In the genomic region with DNA sequence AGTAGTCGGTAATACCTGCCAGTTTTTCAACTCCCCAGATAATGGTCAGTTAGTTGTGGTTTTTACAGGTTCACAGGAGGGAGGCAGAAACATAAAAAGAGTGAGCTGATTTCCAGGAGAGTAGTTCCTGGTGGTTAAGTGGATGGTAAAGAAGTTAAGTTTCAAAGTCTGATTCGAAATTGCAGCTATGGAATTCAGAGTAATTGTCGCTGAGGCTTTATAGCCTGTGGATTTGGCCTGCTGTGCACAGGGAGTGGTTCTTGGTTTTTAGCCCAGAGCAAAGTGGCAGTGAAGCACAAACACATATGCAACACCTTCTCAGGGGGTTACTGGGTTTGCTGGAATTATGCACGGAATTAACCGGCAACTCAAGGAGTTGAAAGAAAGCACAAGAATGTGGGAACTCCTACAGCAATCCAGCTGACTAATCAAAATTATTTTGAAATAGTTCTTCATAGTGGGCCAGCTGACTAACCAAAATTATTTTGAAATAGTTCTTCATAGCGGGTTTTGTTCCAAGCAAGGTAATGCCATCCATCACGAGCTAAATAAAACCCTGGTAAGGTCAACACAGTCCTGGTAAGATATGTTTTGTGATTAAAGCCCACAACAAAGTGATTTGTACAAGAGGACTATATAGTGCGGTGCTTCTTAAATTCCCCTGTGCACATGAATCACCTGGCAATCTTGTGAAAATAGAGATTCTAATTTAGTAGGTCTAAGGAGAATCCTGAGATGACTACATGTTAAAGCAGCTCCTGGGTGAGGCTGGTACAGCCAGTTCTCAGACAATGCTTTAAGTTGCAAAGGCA, we compare ENCODE assay signal across 12 cellular contexts.
A peak's percentile ranks its signal among the peaks of the same experiment; 100 is the strongest.
DNase-seq lines count a peak whose midpoint lies in the region; ATAC-seq and TF ChIP-seq lines count a peak whose summit lies in the region.
"Had no signal": no experiment of that assay in that cellular context is flagged by ENCODE, and none has a peak within 500 bp of the region (broad histone marks: within the 10 kb centered on the region; RNA-seq: fewer than 3 reads in every experiment).

No MANE protein-coding gene starts in this region.

- H3K9ac ChIP-seq in adipocyte (ENCODE audit: low read length), result peak overlapping the region; percentile 65

- H3K4me2 ChIP-seq in GM23338, result no peak overlapping the region
- no peak overlapping the region for H3K4me2 ChIP-seq in OCI-LY7 (ENCODE audit: low read length)

- H4K20me1 ChIP-seq in GM23338 (replicated peaks; ENCODE audit: insufficient read depth), result no peaks in the 10 kb centered on the region
- H4K20me1 ChIP-seq in OCI-LY7 (ENCODE audit: insufficient read depth, low read length), result no peaks in the 10 kb centered on the region

- H3K4me1 ChIP-seq in GM23338 (ENCODE audit: insufficient read depth), result no peaks in the 10 kb centered on the region
- peaks cover 16% of the 10 kb centered on the region for H3K4me1 ChIP-seq in adipocyte (ENCODE audit: control insufficient read depth, insufficient read depth, low read length)
- H3K4me1 ChIP-seq in left ventricle myocardium inferior, result peaks cover 10% of the 10 kb centered on the region
- no peaks in the 10 kb centered on the region for H3K4me1 ChIP-seq in OCI-LY7 (ENCODE audit: insufficient read depth, low read length, poor library complexity, severe bottlenecking)

- peak; percentile 84 for ATAC-seq in GM23338
- ATAC-seq in sciatic nerve, result peak; percentile 71
- ATAC-seq in activated CD4-positive, alpha-beta T cell treated with anti-CD3 and anti-CD28 coated beads for 36 hours, result no peak
- ATAC-seq in GM21447 (IDR thresholded peaks at IDR 0.05; ENCODE audit: unreplicated experiment), result no peak
- ATAC-seq: activated CD8-positive, alpha-beta T cell treated with anti-CD3 and anti-CD28 coated beads, Interleukin-2, amount 10 ng/mL, durations not matched to agents 7 days and 5 days had no signal

- no peaks in the 10 kb centered on the region for H3K9me3 ChIP-seq in adipocyte (ENCODE audit: control insufficient read depth, low read length)
- H3K9me3 ChIP-seq in left ventricle myocardium inferior (replicated peaks), result no peaks in the 10 kb centered on the region
- no peaks in the 10 kb centered on the region for H3K9me3 ChIP-seq in OCI-LY7 (ENCODE audit: low read length)

- no peak overlapping the region for H3K27ac Mint-ChIP-seq in GM23338
- H3K27ac Mint-ChIP-seq in activated CD4-positive, alpha-beta T cell treated with anti-CD3 and anti-CD28 coated beads for 36 hours, result no peak overlapping the region
- H3K27ac Mint-ChIP-seq: activated CD8-positive, alpha-beta T cell treated with anti-CD3 and anti-CD28 coated beads, Interleukin-2, amount 10 ng/mL, durations not matched to agents 7 days and 5 days had no signal

- peaks cover 2% of the 10 kb centered on the region for H3K27me3 Mint-ChIP-seq in GM23338 (ENCODE audit: insufficient read depth, low read depth, poor library complexity)
- peaks cover 15% of the 10 kb centered on the region for H3K27me3 Mint-ChIP-seq in activated CD4-positive, alpha-beta T cell treated with anti-CD3 and anti-CD28 coated beads for 36 hours

- in situ Hi-C loops in brain microvascular endothelial cell (cut with HindIII; ENCODE audit: low pct_ligation_motif_present, low sequenced_read_pairs), result no loop called here

- H3K27me3 ChIP-seq in GM23338 (ENCODE audit: insufficient read depth) (no peaks in the 10 kb centered on the region), adipocyte (replicated peaks; ENCODE audit: control insufficient read depth, insufficient read depth, low read length) (peaks cover 11% of the 10 kb centered on the region), left ventricle myocardium inferior (ENCODE audit: low read depth) (no peaks in the 10 kb centered on the region), brain microvascular endothelial cell (replicated peaks) (no peaks in the 10 kb centered on the region)

- H3K27ac ChIP-seq in GM23338 (ENCODE audit: low read depth) (no peak overlapping the region), left ventricle myocardium inferior (replicated peaks) (peak overlapping the region; percentile 10), OCI-LY7 (ENCODE audit: low read depth, low read length, poor library complexity, severe bottlenecking) (no peak overlapping the region), brain microvascular endothelial cell (no peak overlapping the region)

- H3K4me3 Mint-ChIP-seq in GM23338, result no peak overlapping the region
- no peak overlapping the region for H3K4me3 Mint-ChIP-seq in activated CD4-positive, alpha-beta T cell treated with anti-CD3 and anti-CD28 coated beads for 36 hours
- H3K4me3 Mint-ChIP-seq: activated CD8-positive, alpha-beta T cell treated with anti-CD3 and anti-CD28 coated beads, Interleukin-2, amount 10 ng/mL, durations not matched to agents 7 days and 5 days had no signal

- no peak overlapping the region for H2AFZ ChIP-seq in GM23338
- no peak overlapping the region for H2AFZ ChIP-seq in OCI-LY7 (ENCODE audit: low read length)

- H3K9me3 Mint-ChIP-seq in GM23338, result no peaks in the 10 kb centered on the region
- H3K9me3 Mint-ChIP-seq in activated CD4-positive, alpha-beta T cell treated with anti-CD3 and anti-CD28 coated beads for 36 hours (ENCODE audit: low read depth), result no peaks in the 10 kb centered on the region

- no peaks in the 10 kb centered on the region for H3F3A ChIP-seq in GM23338 (replicated peaks; ENCODE audit: low read depth)

- H3K4me1 Mint-ChIP-seq in GM23338, result peaks cover 6% of the 10 kb centered on the region
- no peaks in the 10 kb centered on the region for H3K4me1 Mint-ChIP-seq in activated CD4-positive, alpha-beta T cell treated with anti-CD3 and anti-CD28 coated beads for 36 hours

- no peaks in the 10 kb centered on the region for H3K36me3 ChIP-seq in GM23338 (ENCODE audit: insufficient read depth)
- H3K36me3 ChIP-seq in adipocyte (ENCODE audit: control insufficient read depth, insufficient read depth, low read length, severe bottlenecking), result no peaks in the 10 kb centered on the region
- no peaks in the 10 kb centered on the region for H3K36me3 ChIP-seq in left ventricle myocardium inferior
- no peaks in the 10 kb centered on the region for H3K36me3 ChIP-seq in OCI-LY7 (ENCODE audit: insufficient read depth, low read length)
- no peaks in the 10 kb centered on the region for H3K36me3 ChIP-seq in brain microvascular endothelial cell (replicated peaks)

- H3K36me3 Mint-ChIP-seq in GM23338 (ENCODE audit: low read depth), result no peaks in the 10 kb centered on the region; the same call in 2 of the 3 replicates
- peaks cover 4% of the 10 kb centered on the region for H3K36me3 Mint-ChIP-seq in activated CD4-positive, alpha-beta T cell treated with anti-CD3 and anti-CD28 coated beads for 36 hours (ENCODE audit: low read depth)

- CTCF ChIA-PET in activated CD4-positive, alpha-beta T cell treated with anti-CD3 and anti-CD28 coated beads for 36 hours (lab: Charles Lee), result interaction anchor here (0.7 kb wide), 1 partner anchor 94 kb away, joined by 4 read pairs; no protein-coding TSS in a partner anchor
- CTCF ChIA-PET in OCI-LY7 (lab: Charles Lee; ENCODE audit: unreplicated experiment), result no interaction called here

- DNase-seq in GM23338 (ENCODE audit: low spot score) (peak; percentile 9), adipocyte (ENCODE audit: low read depth) (peak; percentile 83), left ventricle myocardium inferior (no peak), sciatic nerve (ENCODE audit: low spot score) (no peak), OCI-LY7 (ENCODE audit: low spot score) (no peak), brain microvascular endothelial cell (no peak)
- DNase-seq in activated CD4-positive, alpha-beta T cell treated with anti-CD3 and anti-CD28 coated beads for 36 hours, result no peak
- DNase-seq: activated CD8-positive, alpha-beta T cell treated with anti-CD3 and anti-CD28 coated beads, Interleukin-2, amount 10 ng/mL, durations not matched to agents 7 days and 5 days; central memory CD4-positive, alpha-beta T cell; DMS153; SHP77 had no signal

- POLR2A ChIA-PET in activated CD4-positive, alpha-beta T cell treated with anti-CD3 and anti-CD28 coated beads for 36 hours (lab: Charles Lee), result no interaction called here
- POLR2A ChIA-PET in OCI-LY7 (lab: Charles Lee), result interaction anchor here (0.9 kb wide), 1 partner anchor 11 kb away, joined by 3 read pairs; no protein-coding TSS in a partner anchor

- intact Hi-C loops in left ventricle myocardium inferior (cut with micrococcal nuclease) (no loop called here), sciatic nerve (cut with DNase I) (no loop called here), OCI-LY7 (cut with micrococcal nuclease; ENCODE audit: unreplicated experiment) (no loop called here)
- intact Hi-C loops in activated CD4-positive, alpha-beta T cell treated with anti-CD3 and anti-CD28 coated beads for 36 hours (cut with DNase I, micrococcal nuclease), result no loop called here

- BruUV-seq in OCI-LY7 (replicated peaks; lab: Mats Ljungman, UMichigan), result no TSS peak

- no peaks in the 10 kb centered on the region for H3K79me2 ChIP-seq in GM23338 (replicated peaks; ENCODE audit: insufficient read depth)
- H3K79me2 ChIP-seq in OCI-LY7 (ENCODE audit: insufficient read depth, low read depth, low read length), result no peaks in the 10 kb centered on the region

- H3K9me2 ChIP-seq in GM23338 (ENCODE audit: insufficient read depth) (no peaks in the 10 kb centered on the region; the same call in 1 of the 2 replicates), OCI-LY7 (ENCODE audit: insufficient read depth, low read length) (no peaks in the 10 kb centered on the region)

- H3K4me3 ChIP-seq in GM23338, result no peak overlapping the region
- H3K4me3 ChIP-seq in adipocyte (ENCODE audit: low read length), result peak overlapping the region; percentile 56
- H3K4me3 ChIP-seq in left ventricle myocardium inferior, result no peak overlapping the region
- H3K4me3 ChIP-seq in OCI-LY7 (ENCODE audit: low read depth, low read length, poor library complexity, severe bottlenecking), result no peak overlapping the region
- no peak overlapping the region for H3K4me3 ChIP-seq in brain microvascular endothelial cell (ENCODE audit: low read depth, low read length)

- TF ChIP-seq CTCF in GM23338 (conservative IDR thresholded peaks at IDR 0.05; ENCODE audit: low read depth in 2 of 2), result no peak
- TF ChIP-seq CTCF in left ventricle myocardium inferior (IDR thresholded peaks at IDR 0.05; ENCODE audit: borderline replicate concordance), result no peak
- no peak for TF ChIP-seq CTCF in OCI-LY7 (conservative IDR thresholded peaks at IDR 0.05; ENCODE audit: low read length)
- TF ChIP-seq CTCF in brain microvascular endothelial cell (IDR thresholded peaks at IDR 0.05; ENCODE audit: low read depth, low read length, missing control alignments), result no peak

TF ChIP-seq in GM23338, 12 proteins besides CTCF, POLR2A, EP300 and RAD21 (continues in another document):
- no peak for TF ChIP-seq CREB1 (CRISPR knock-in tag; IDR thresholded peaks at IDR 0.05; ENCODE audit: low read depth)
- no peak for TF ChIP-seq NANOG (IDR thresholded peaks at IDR 0.05; ENCODE audit: borderline replicate concordance)
- no peak for TF ChIP-seq EZH2 (IDR thresholded peaks at IDR 0.05; ENCODE audit: low read depth, unreplicated experiment)

Comparison
In these comparisons a context has a peak if more than half of its experiments do, and no peak if none do; other contexts are left out.
1. ATAC-seq: peak in GM23338 (single experiment) and sciatic nerve (single experiment); none in activated CD4-positive, alpha-beta T cell treated with anti-CD3 and anti-CD28 coated beads for 36 hours (single experiment) and GM21447 (single experiment).
2. DNase-seq: peak in GM23338 (single experiment) and adipocyte (single experiment); none in left ventricle myocardium inferior (single experiment), sciatic nerve (single experiment), activated CD4-positive, alpha-beta T cell treated with anti-CD3 and anti-CD28 coated beads for 36 hours (single experiment), OCI-LY7 (single experiment) and brain microvascular endothelial cell (single experiment).